1 cellular context compared by ENCODE assay signal in genomic region chr11:61700221-61700620, GRCh38.
TF ChIP-seq lines count a peak whose summit lies in the region.

No MANE protein-coding gene starts in this region.

TF ChIP-seq in SK-N-SH, 30 proteins besides CTCF, POLR2A, EP300 and RAD21 (continued from another document):
- peak; percentile 47; the same call in 1 of the 2 replicates for TF ChIP-seq SIN3A (IDR thresholded peaks at IDR 0.05; ENCODE audit: borderline replicate concordance, low read depth, low read length)
- no peak for TF ChIP-seq USF2 (IDR thresholded peaks at IDR 0.05; ENCODE audit: borderline replicate concordance, low read depth, low read length)
- TF ChIP-seq RXRA (IDR thresholded peaks at IDR 0.05; ENCODE audit: borderline replicate concordance, low read depth), result peak; percentile 76; the same call in 1 of the 2 replicates
